20 cellular contexts compared by ENCODE assay signal in genomic region chr16:48505705-48506104, GRCh38.
DNase-seq lines count a peak whose midpoint lies in the region; ATAC-seq and TF ChIP-seq lines count a peak whose summit lies in the region.
"Had no signal": no experiment of that assay in that cellular context is flagged by ENCODE, and none has a peak within 500 bp of the region (broad histone marks: within the 10 kb centered on the region; RNA-seq: fewer than 3 reads in every experiment).

No MANE protein-coding gene starts in this region.

- TF ChIP-seq CTCF in IMR-90 (conservative IDR thresholded peaks at IDR 0.05; ENCODE audit: low read depth, low read length) (no peak), sigmoid colon (IDR thresholded peaks at IDR 0.05) (no peak)

- POLR2A ChIA-PET in activated naive CD8-positive, alpha-beta T cell treated with anti-CD3 and anti-CD28 coated beads, Interleukin-2, amount 10 ng/mL, durations not matched to agents 7 days and 5 days (lab: Charles Lee): no interaction called here
- POLR2A ChIA-PET in IMR-90 (lab: Charles Lee; ENCODE audit: unreplicated experiment): no interaction called here

- no peak for TF ChIP-seq RAD21 in IMR-90 (IDR thresholded peaks at IDR 0.05; ENCODE audit: low read length)

- H3K4me1 Mint-ChIP-seq in activated naive CD8-positive, alpha-beta T cell treated with anti-CD3 and anti-CD28 coated beads, Interleukin-2, amount 10 ng/mL, durations not matched to agents 7 days and 5 days: no peaks in the 10 kb centered on the region
- no peaks in the 10 kb centered on the region for H3K4me1 Mint-ChIP-seq in activated naive CD8-positive, alpha-beta T cell treated with anti-CD3 and anti-CD28 coated beads, Interleukin-2, amount 50 U/mL, for 24 hours
- no peaks in the 10 kb centered on the region for H3K4me1 Mint-ChIP-seq in stimulated activated effector memory CD8-positive, alpha-beta T cell treated with anti-CD3 and anti-CD28 coated beads, Interleukin-12 subunit alpha, Interleukin-12 subunit beta, amount 100 ng/mL, for 72 hours
- H3K4me1 Mint-ChIP-seq in activated T-cell treated with anti-CD3 and anti-CD28 coated beads, Interleukin-2, amount 50 U/mL, for 72 hours (ENCODE audit: low read depth): no peaks in the 10 kb centered on the region
- H3K4me1 Mint-ChIP-seq: B cell had no signal

- H3K79me1 ChIP-seq in IMR-90 (ENCODE audit: low read depth in 1 of 2, low read length in 2 of 2): no peaks in the 10 kb centered on the region

- no peaks in the 10 kb centered on the region for H3K27me3 ChIP-seq in IMR-90 (ENCODE audit: control insufficient read depth, insufficient read depth, low read length)
- H3K27me3 ChIP-seq in sigmoid colon: no peaks in the 10 kb centered on the region
- H3K27me3 ChIP-seq: BLaER1 treated with 17β-estradiol and CSF1 and Interleukin-3, amounts not matched to agents 10 nM and 100 nM had no signal

- no peak overlapping the region for H2BK5ac ChIP-seq in IMR-90 (ENCODE audit: low read depth, low read length, poor library complexity, severe bottlenecking)

- H3K14ac ChIP-seq in IMR-90 (replicated peaks; ENCODE audit: low read depth, low read length): no peak overlapping the region

- ATAC-seq in activated naive CD8-positive, alpha-beta T cell treated with anti-CD3 and anti-CD28 coated beads, Interleukin-2, amount 10 ng/mL, durations not matched to agents 7 days and 5 days (ENCODE audit: low read depth): no peak
- ATAC-seq in activated naive CD8-positive, alpha-beta T cell treated with anti-CD3 and anti-CD28 coated beads, Interleukin-2, amount 50 U/mL, for 24 hours: no peak
- no peak for ATAC-seq in IMR-90 (ENCODE audit: low read depth)
- ATAC-seq in stimulated activated effector memory CD8-positive, alpha-beta T cell treated with anti-CD3 and anti-CD28 coated beads, Interleukin-12 subunit alpha, Interleukin-12 subunit beta, amount 100 ng/mL, for 72 hours: no peak
- no peak for ATAC-seq in activated T-cell treated with anti-CD3 and anti-CD28 coated beads, Interleukin-2, amount 50 U/mL, for 72 hours (replicated peaks in 1 of 2)
- ATAC-seq: A549; CD8-positive, alpha-beta T cell had no signal

- no peak overlapping the region for H3K27ac ChIP-seq in IMR-90 (ENCODE audit: insufficient read depth, low read length)
- H3K27ac ChIP-seq in sigmoid colon: no peak overlapping the region
- H3K27ac ChIP-seq: 22Rv1; A549; BLaER1 treated with 17β-estradiol and CSF1 and Interleukin-3, amounts not matched to agents 10 nM and 100 nM; C4-2B had no signal

- H3K4ac ChIP-seq in IMR-90 (ENCODE audit: low read depth, low read length): peak overlapping the region; percentile 29; the same call in 1 of the 2 replicates

- dilution Hi-C loops in IMR-90 (cut with HindIII; ENCODE audit: low sequenced_read_pairs, unreplicated experiment): no loop called here

- H2BK20ac ChIP-seq in IMR-90 (ENCODE audit: low read depth, low read length): no peak overlapping the region

- in situ Hi-C loops in IMR-90 (cut with MboI; ENCODE audit: low sequenced_read_pairs): no loop called here

- no peak overlapping the region for H2AK9ac ChIP-seq in IMR-90 (replicated peaks; ENCODE audit: low read depth, low read length, poor library complexity)

- no peak overlapping the region for H2AFZ ChIP-seq in IMR-90 (replicated peaks; ENCODE audit: low read length, poor library complexity)

- no peak overlapping the region for H3K9ac ChIP-seq in IMR-90 (ENCODE audit: low read depth, low read length)
- H3K9ac ChIP-seq: BLaER1 treated with 17β-estradiol and CSF1 and Interleukin-3, amounts not matched to agents 10 nM and 100 nM had no signal

- 0 out of 2 replicates have a peak overlapping the region, but pooled peaks have one; percentile 26 for H4K91ac ChIP-seq in IMR-90 (ENCODE audit: insufficient read depth, low read depth, low read length)

- H3K4me2 ChIP-seq in IMR-90 (ENCODE audit: low read depth, low read length): no peak overlapping the region
- H3K4me2 ChIP-seq: A549; BLaER1 treated with 17β-estradiol and CSF1 and Interleukin-3, amounts not matched to agents 10 nM and 100 nM had no signal

- no peaks in the 10 kb centered on the region for H3K36me3 Mint-ChIP-seq in activated naive CD8-positive, alpha-beta T cell treated with anti-CD3 and anti-CD28 coated beads, Interleukin-2, amount 10 ng/mL, durations not matched to agents 7 days and 5 days
- H3K36me3 Mint-ChIP-seq in activated naive CD8-positive, alpha-beta T cell treated with anti-CD3 and anti-CD28 coated beads, Interleukin-2, amount 50 U/mL, for 24 hours (ENCODE audit: low read depth): no peaks in the 10 kb centered on the region
- H3K36me3 Mint-ChIP-seq in stimulated activated effector memory CD8-positive, alpha-beta T cell treated with anti-CD3 and anti-CD28 coated beads, Interleukin-12 subunit alpha, Interleukin-12 subunit beta, amount 100 ng/mL, for 72 hours: no peaks in the 10 kb centered on the region
- H3K36me3 Mint-ChIP-seq in activated T-cell treated with anti-CD3 and anti-CD28 coated beads, Interleukin-2, amount 50 U/mL, for 72 hours (ENCODE audit: insufficient read depth in 2 of 2): peaks cover 0 to 3% of the 10 kb centered on the region in 2 donors
- H3K36me3 Mint-ChIP-seq: CD8-positive, alpha-beta T cell had no signal

- H4K8ac ChIP-seq in IMR-90 (ENCODE audit: low read depth in 2 of 2, low read length in 2 of 2): no peak overlapping the region; a peak in 1 of 4 replicates

- H3K4me1 ChIP-seq in IMR-90 (ENCODE audit: control insufficient read depth, insufficient read depth, low read length): peaks cover 19% of the 10 kb centered on the region
- H3K4me1 ChIP-seq in sigmoid colon: peaks cover 0 to 10% (median 7%) of the 10 kb centered on the region in 4 donors
- H3K4me1 ChIP-seq: A549; BLaER1 treated with 17β-estradiol and CSF1 and Interleukin-3, amounts not matched to agents 10 nM and 100 nM; Caco-2 had no signal

- H3K18ac ChIP-seq in IMR-90 (ENCODE audit: low read depth, low read length): no peak overlapping the region

- no TSS peak for BruUV-seq in IMR-90 (replicated peaks; lab: Mats Ljungman, UMichigan)

- CTCF ChIA-PET in IMR-90 (lab: Yijun Ruan, JAX): no interaction called here

- H3K9me1 ChIP-seq in IMR-90 (ENCODE audit: insufficient read depth, low read length): peaks cover 16% of the 10 kb centered on the region; the same call in 1 of the 2 replicates

- H3K56ac ChIP-seq in IMR-90 (ENCODE audit: extremely low read depth, insufficient read depth, low read length): no peak overlapping the region

- no peak overlapping the region for H3K27ac Mint-ChIP-seq in activated naive CD8-positive, alpha-beta T cell treated with anti-CD3 and anti-CD28 coated beads, Interleukin-2, amount 10 ng/mL, durations not matched to agents 7 days and 5 days
- H3K27ac Mint-ChIP-seq in activated naive CD8-positive, alpha-beta T cell treated with anti-CD3 and anti-CD28 coated beads, Interleukin-2, amount 50 U/mL, for 24 hours: no peak overlapping the region
- peak overlapping the region; percentile 1 for H3K27ac Mint-ChIP-seq in stimulated activated effector memory CD8-positive, alpha-beta T cell treated with anti-CD3 and anti-CD28 coated beads, Interleukin-12 subunit alpha, Interleukin-12 subunit beta, amount 100 ng/mL, for 72 hours
- H3K27ac Mint-ChIP-seq in activated T-cell treated with anti-CD3 and anti-CD28 coated beads, Interleukin-2, amount 50 U/mL, for 72 hours: no peak overlapping the region
- H3K27ac Mint-ChIP-seq: B cell; CD4-positive, alpha-beta T cell; CD8-positive, alpha-beta T cell had no signal

- H3K9me3 ChIP-seq in IMR-90 (ENCODE audit: control insufficient read depth, insufficient read depth, low read length) (peaks cover 8% of the 10 kb centered on the region), sigmoid colon (no peaks in the 10 kb centered on the region)
- H3K9me3 ChIP-seq: Caco-2 had no signal

- no peak overlapping the region; the same call in 1 of the 2 replicates for H4K5ac ChIP-seq in IMR-90 (ENCODE audit: low read depth, low read length)

- H4K20me1 ChIP-seq in IMR-90 (ENCODE audit: insufficient read depth, low read length): no peaks in the 10 kb centered on the region
- H4K20me1 ChIP-seq: BLaER1 treated with 17β-estradiol and CSF1 and Interleukin-3, amounts not matched to agents 10 nM and 100 nM had no signal

- H3K23ac ChIP-seq in IMR-90 (ENCODE audit: low read depth, low read length): no peak overlapping the region

- peak; percentile 3 for DNase-seq in activated naive CD8-positive, alpha-beta T cell treated with anti-CD3 and anti-CD28 coated beads, Interleukin-2, amount 10 ng/mL, durations not matched to agents 7 days and 5 days
- no peak for DNase-seq in activated naive CD8-positive, alpha-beta T cell treated with anti-CD3 and anti-CD28 coated beads, Interleukin-2, amount 50 U/mL, for 24 hours
- DNase-seq in IMR-90 (no peak), sigmoid colon (peak; percentile 39), NCI-H446 treated with DMSO at 0.1 percent for 48 hours (lab: John Stamatoyannopoulos, UW) (no peak), activated T-cell treated with anti-CD3 and anti-CD28 coated beads for 4 hours (no peak)
- no peak for DNase-seq in stimulated activated effector memory CD8-positive, alpha-beta T cell treated with anti-CD3 and anti-CD28 coated beads, Interleukin-12 subunit alpha, Interleukin-12 subunit beta, amount 100 ng/mL, for 72 hours (ENCODE audit: low spot score in 2 of 2)
- DNase-seq in activated T-cell treated with anti-CD3 and anti-CD28 coated beads, Interleukin-2, amount 50 U/mL, for 72 hours: no peak
- DNase-seq: AML-193; Caco-2; Calu3; CD4-positive, alpha-beta T cell; CD8-positive, alpha-beta T cell; DMS79 treated with DMSO at 0.1 percent for 48 hours; GF-D8 had no signal

- 82% methylated on average over 4 of the region's 4 CpGs; no CpG with 5 or more reads in 1 of the 2 experiments for WGBS in IMR-90 (ENCODE audit: extremely low coverage in 2 of 2, insufficient read length in 1 of 2), 2 experiments
- 92 to 93% methylated on average over 4 of the region's 4 CpGs for WGBS in sigmoid colon, 2 donors

- peaks cover 4% of the 10 kb centered on the region for H3K27me3 Mint-ChIP-seq in activated naive CD8-positive, alpha-beta T cell treated with anti-CD3 and anti-CD28 coated beads, Interleukin-2, amount 10 ng/mL, durations not matched to agents 7 days and 5 days
- peaks cover 1% of the 10 kb centered on the region for H3K27me3 Mint-ChIP-seq in activated naive CD8-positive, alpha-beta T cell treated with anti-CD3 and anti-CD28 coated beads, Interleukin-2, amount 50 U/mL, for 24 hours
- no peaks in the 10 kb centered on the region for H3K27me3 Mint-ChIP-seq in activated T-cell treated with anti-CD3 and anti-CD28 coated beads, Interleukin-2, amount 50 U/mL, for 72 hours (ENCODE audit: low read depth)

- intact Hi-C loops in IMR-90 (cut with micrococcal nuclease) (no loop called here), sigmoid colon (cut with DNase I) (loop anchor here (10.0 kb wide), 1 partner anchor 121 kb away; the partner anchor contains the start of gene SIAH1)

- H3K9me3 Mint-ChIP-seq in activated naive CD8-positive, alpha-beta T cell treated with anti-CD3 and anti-CD28 coated beads, Interleukin-2, amount 10 ng/mL, durations not matched to agents 7 days and 5 days: peaks cover 5% of the 10 kb centered on the region
- peaks cover 6% of the 10 kb centered on the region for H3K9me3 Mint-ChIP-seq in activated naive CD8-positive, alpha-beta T cell treated with anti-CD3 and anti-CD28 coated beads, Interleukin-2, amount 50 U/mL, for 24 hours
- no peaks in the 10 kb centered on the region for H3K9me3 Mint-ChIP-seq in stimulated activated effector memory CD8-positive, alpha-beta T cell treated with anti-CD3 and anti-CD28 coated beads, Interleukin-12 subunit alpha, Interleukin-12 subunit beta, amount 100 ng/mL, for 72 hours
- H3K9me3 Mint-ChIP-seq in activated T-cell treated with anti-CD3 and anti-CD28 coated beads, Interleukin-2, amount 50 U/mL, for 72 hours: peaks cover 2 to 4% of the 10 kb centered on the region in 2 donors
- H3K9me3 Mint-ChIP-seq: CD8-positive, alpha-beta T cell had no signal

- H2BK15ac ChIP-seq in IMR-90 (ENCODE audit: low read depth, low read length): no peak overlapping the region

- H3K36me3 ChIP-seq in IMR-90 (ENCODE audit: control insufficient read depth, insufficient read depth, low read length) (no peaks in the 10 kb centered on the region), sigmoid colon (no peaks in the 10 kb centered on the region)
- H3K36me3 ChIP-seq: BLaER1 treated with 17β-estradiol and CSF1 and Interleukin-3, amounts not matched to agents 10 nM and 100 nM had no signal

- peak overlapping the region; percentile 60; the same call in 1 of the 2 replicates for H2AK5ac ChIP-seq in IMR-90 (ENCODE audit: low read depth, low read length)

- TF ChIP-seq EP300 in sigmoid colon (IDR thresholded peaks at IDR 0.05): no peak

- no peak overlapping the region for H3K4me3 Mint-ChIP-seq in activated naive CD8-positive, alpha-beta T cell treated with anti-CD3 and anti-CD28 coated beads, Interleukin-2, amount 10 ng/mL, durations not matched to agents 7 days and 5 days
- H3K4me3 Mint-ChIP-seq in activated naive CD8-positive, alpha-beta T cell treated with anti-CD3 and anti-CD28 coated beads, Interleukin-2, amount 50 U/mL, for 24 hours: no peak overlapping the region
- H3K4me3 Mint-ChIP-seq in stimulated activated effector memory CD8-positive, alpha-beta T cell treated with anti-CD3 and anti-CD28 coated beads, Interleukin-12 subunit alpha, Interleukin-12 subunit beta, amount 100 ng/mL, for 72 hours: no peak overlapping the region
- H3K4me3 Mint-ChIP-seq in activated T-cell treated with anti-CD3 and anti-CD28 coated beads, Interleukin-2, amount 50 U/mL, for 72 hours: no peak overlapping the region
- H3K4me3 Mint-ChIP-seq: B cell; CD4-positive, alpha-beta T cell; CD8-positive, alpha-beta T cell had no signal

- H2BK120ac ChIP-seq in IMR-90 (ENCODE audit: low read depth, low read length): peak overlapping the region; percentile 22; the same call in 1 of the 2 replicates

- no peak for TF ChIP-seq POLR2A in IMR-90 (IDR thresholded peaks at IDR 0.05; ENCODE audit: low read depth, low read length)
- TF ChIP-seq POLR2A in sigmoid colon (IDR thresholded peaks at IDR 0.05): no peak

- no peak overlapping the region for H3K4me3 ChIP-seq in IMR-90 (ENCODE audit: insufficient read depth, low read depth, low read length)
- H3K4me3 ChIP-seq in sigmoid colon: no peak overlapping the region
- H3K4me3 ChIP-seq: A549; BLaER1 treated with 17β-estradiol and CSF1 and Interleukin-3, amounts not matched to agents 10 nM and 100 nM had no signal

Comparison
In these comparisons a context has a peak if more than half of its experiments do, and no peak if none do; other contexts are left out.
1. DNase-seq: peak in activated naive CD8-positive, alpha-beta T cell treated with anti-CD3 and anti-CD28 coated beads, Interleukin-2, amount 10 ng/mL, durations not matched to agents 7 days and 5 days (single experiment) and sigmoid colon (single experiment); none in activated naive CD8-positive, alpha-beta T cell treated with anti-CD3 and anti-CD28 coated beads, Interleukin-2, amount 50 U/mL, for 24 hours (single experiment), IMR-90 (single experiment), stimulated activated effector memory CD8-positive, alpha-beta T cell treated with anti-CD3 and anti-CD28 coated beads, Interleukin-12 subunit alpha, Interleukin-12 subunit beta, amount 100 ng/mL, for 72 hours (0 of 2), NCI-H446 treated with DMSO at 0.1 percent for 48 hours (single experiment), activated T-cell treated with anti-CD3 and anti-CD28 coated beads, Interleukin-2, amount 50 U/mL, for 72 hours (0 of 2) and activated T-cell treated with anti-CD3 and anti-CD28 coated beads for 4 hours (single experiment).